17 cellular contexts compared by ENCODE assay signal in the genomic region with DNA sequence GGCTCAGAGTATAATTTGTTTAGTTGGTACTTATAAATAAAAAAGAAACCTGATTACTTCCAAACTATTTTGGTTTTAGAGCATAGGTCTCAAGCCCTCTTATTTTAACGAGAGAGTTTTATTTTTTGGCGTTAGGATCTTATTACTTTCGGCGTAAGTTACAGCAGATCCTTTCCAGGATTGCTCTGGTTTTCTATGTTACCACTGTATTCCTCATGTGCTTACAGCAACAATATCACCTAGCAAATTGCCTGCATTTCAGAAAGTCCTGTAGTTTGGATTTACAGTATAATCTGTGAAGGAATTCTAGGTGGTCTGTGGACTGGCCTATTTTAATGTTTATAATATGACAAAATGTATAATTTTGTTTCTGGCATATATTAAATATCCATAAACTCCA. TPM values are rescaled to one million over a fixed set of nuclear protein-coding genes. Genes with fewer than 3 reads are reported as not detected.
DNase-seq lines count a peak whose midpoint lies in the region; TF ChIP-seq lines count a peak whose summit lies in the region.
"Had no signal": no experiment of that assay in that cellular context is flagged by ENCODE, and none has a peak within 500 bp of the region (broad histone marks: within the 10 kb centered on the region; RNA-seq: fewer than 3 reads in every experiment).

No MANE protein-coding gene starts in this region.

- H2AFZ ChIP-seq in ACC112 (ENCODE audit: low read length, unreplicated experiment) = peak overlapping the region; percentile 17

- H3K27ac ChIP-seq in ACC112 (ENCODE audit: low read depth, low read length) = peak overlapping the region; percentile 80
- H3K27ac ChIP-seq in testis = peak overlapping the region in 1 of 2 donors; percentile 10
- H3K27ac ChIP-seq: C4-2B had no signal

- H3K9me3 ChIP-seq in adipocyte (ENCODE audit: control insufficient read depth, low read length) (peaks cover 6% of the 10 kb centered on the region), testis (no peaks in the 10 kb centered on the region)

- peaks cover 5% of the 10 kb centered on the region for H3K9me3 Mint-ChIP-seq in osteocyte (ENCODE audit: unreplicated experiment)

- no peak for DNase-seq in adipocyte (ENCODE audit: low read depth)
- peak; percentile 8 for DNase-seq in fibroblast of peridontal ligament (ENCODE audit: extremely low read depth)
- no peak for DNase-seq in osteocyte (ENCODE audit: extremely low spot score, unreplicated experiment)
- DNase-seq in GOT3 (lab: John Stamatoyannopoulos, UW) = no peak
- no peak for DNase-seq in cardiac septum (ENCODE audit: low spot score)
- DNase-seq in SKM-1 (lab: John Stamatoyannopoulos, UW; ENCODE audit: unreplicated experiment) = no peak
- DNase-seq in testis = no peak
- DNase-seq: activated CD4-positive, alpha-beta T cell treated with anti-CD3 and anti-CD28 coated beads, Interleukin-2, amount 50 U/mL, for 4 hours; left ventricle myocardium superior; naive thymus-derived CD4-positive, alpha-beta T cell; NCI-H187; NCI-H446; T-helper 1 cell had no signal

- H3K4me1 Mint-ChIP-seq in osteocyte (ENCODE audit: unreplicated experiment) = peaks cover 36% of the 10 kb centered on the region

- H3K27me3 Mint-ChIP-seq in osteocyte (ENCODE audit: unreplicated experiment) = no peaks in the 10 kb centered on the region
- H3K27me3 Mint-ChIP-seq: naive thymus-derived CD4-positive, alpha-beta T cell; progenitor cell of endocrine pancreas had no signal

- H3K9ac ChIP-seq in adipocyte (ENCODE audit: low read length) = peak overlapping the region; percentile 62

- no peaks in the 10 kb centered on the region for H3K27me3 ChIP-seq in ACC112 (ENCODE audit: insufficient read depth, low read length)
- no peaks in the 10 kb centered on the region for H3K27me3 ChIP-seq in adipocyte (replicated peaks; ENCODE audit: control insufficient read depth, insufficient read depth, low read length)
- no peaks in the 10 kb centered on the region for H3K27me3 ChIP-seq in testis
- H3K27me3 ChIP-seq: MG63 had no signal

- no peak overlapping the region for H3K4me3 Mint-ChIP-seq in osteocyte (ENCODE audit: unreplicated experiment)
- H3K4me3 Mint-ChIP-seq: naive thymus-derived CD4-positive, alpha-beta T cell had no signal

- H3K4me1 ChIP-seq in ACC112 (ENCODE audit: control insufficient read depth, insufficient read depth, low read length, unreplicated experiment) = peaks cover 43% of the 10 kb centered on the region
- H3K4me1 ChIP-seq in adipocyte (ENCODE audit: control insufficient read depth, insufficient read depth, low read length) = peaks cover 35% of the 10 kb centered on the region
- peaks cover 4% of the 10 kb centered on the region for H3K4me1 ChIP-seq in testis

- H3K36me3 Mint-ChIP-seq in osteocyte (ENCODE audit: unreplicated experiment) = peaks cover 32% of the 10 kb centered on the region

- TF ChIP-seq POLR2A in testis (IDR thresholded peaks at IDR 0.05) = no peak

- no peaks in the 10 kb centered on the region for H3K79me2 ChIP-seq in ACC112 (ENCODE audit: control insufficient read depth, insufficient read depth, low read length, unreplicated experiment)

- H3K4me3 ChIP-seq in ACC112 (ENCODE audit: low read depth, low read length) (peak overlapping the region; percentile 5; the same call in 1 of the 2 replicates), adipocyte (ENCODE audit: low read length) (no peak overlapping the region), testis (no peak overlapping the region)
- H3K4me3 ChIP-seq: MG63 had no signal

- intact Hi-C loops in cardiac septum (cut with DNase I) = no loop called here
- intact Hi-C loops in testis (cut with DNase I; ENCODE audit: low total_unique reads) = no loop called here

- TF ChIP-seq CTCF in osteocyte (IDR thresholded peaks at IDR 0.05) (no peak), testis (IDR thresholded peaks at IDR 0.05) (no peak)

- no peaks in the 10 kb centered on the region for H3K36me3 ChIP-seq in ACC112 (ENCODE audit: insufficient read depth, low read length)
- H3K36me3 ChIP-seq in adipocyte (ENCODE audit: control insufficient read depth, insufficient read depth, low read length, severe bottlenecking) = peaks cover 6% of the 10 kb centered on the region
- no peaks in the 10 kb centered on the region for H3K36me3 ChIP-seq in testis (ENCODE audit: low read depth, missing control alignments)

- WGBS in testis, 2 donors = 52 to 68% methylated on average over 4 of the region's 4 CpGs

- H3K27ac Mint-ChIP-seq in osteocyte (ENCODE audit: unreplicated experiment) = peak overlapping the region; percentile 54
- H3K27ac Mint-ChIP-seq: naive thymus-derived CD4-positive, alpha-beta T cell had no signal

RNA-seq across cellular contexts. Expression of a gene that starts 54.1 kb away (rescaled TPM):
- total RNA-seq in osteocyte (20.4 and 21.1 TPM in 2 replicates), cardiac septum (13.3 TPM), testis (10 to 100 TPM; 32.2 to 51.2 TPM)
- 16.1 TPM for polyA plus RNA-seq in testis (ENCODE audit: insufficient read depth, low read depth, low replicate concordance)
